27 cellular contexts compared by ENCODE assay signal in genomic region chr15:59862191-59863155, GRCh38.
"Had no signal": no experiment of that assay in that cellular context is flagged by ENCODE, and none has a peak within 500 bp of the region (broad histone marks: within the 10 kb centered on the region; RNA-seq: fewer than 3 reads in every experiment).

No MANE protein-coding gene starts in this region.

- H3K27me3 ChIP-seq: ovary, sigmoid colon, upper lobe of left lung, vagina had no signal

- H3K4me2 ChIP-seq: hepatocyte had no signal

- H3K9me3 ChIP-seq: adrenal gland, mucosa of descending colon, ovary, sigmoid colon, thoracic aorta, upper lobe of left lung, vagina had no signal

- H3K27ac ChIP-seq: adrenal gland, coronary artery, dorsolateral prefrontal cortex, hepatocyte, left ventricle myocardium inferior, ovary, sigmoid colon, thoracic aorta, upper lobe of left lung, vagina, VCaP had no signal

- DNase-seq: activated CD4-positive, alpha-beta T cell treated with anti-CD3 and anti-CD28 coated beads for 48 hours; activated CD4-positive, alpha-beta T cell treated with anti-CD3 and anti-CD28 coated beads, Interleukin-2, amount 50 U/mL, for 48 hours; activated CD8-positive, alpha-beta memory T cell treated with anti-CD3 and anti-CD28 coated beads for 24 hours; activated effector memory CD4-positive, alpha-beta T cell treated with Interleukin-2 at 50 U/mL for 16 hours; activated naive CD4-positive, alpha-beta T cell treated with anti-CD3 and anti-CD28 coated beads for 36 hours; activated naive CD8-positive, alpha-beta T cell treated with anti-CD3 and anti-CD28 coated beads for 36 hours; adrenal gland; aorta; dorsolateral prefrontal cortex; effector memory CD4-positive, alpha-beta T cell; glutamatergic neuron; islet precursor cell; left ventricle myocardium inferior; mucosa of descending colon; ovary; sigmoid colon; small intestine; stimulated activated CD4-positive, alpha-beta T cell treated with anti-CD3 and anti-CD28 coated beads, Interleukin-4, amount 100 ng/mL, for 24 hours; upper lobe of left lung had no signal

- H3K79me2 ChIP-seq: hepatocyte had no signal

- H3K36me3 ChIP-seq: adrenal gland, left ventricle myocardium inferior, ovary, sigmoid colon, thoracic aorta, upper lobe of left lung, vagina had no signal

- H3K4me1 ChIP-seq: adrenal gland, left ventricle myocardium inferior, sigmoid colon, upper lobe of left lung, vagina had no signal

- H3K4me3 ChIP-seq: adrenal gland, coronary artery, dorsolateral prefrontal cortex, hepatocyte, left ventricle myocardium inferior, lung, mucosa of descending colon, ovary, sigmoid colon, thoracic aorta, upper lobe of left lung, vagina had no signal

- H2AFZ ChIP-seq: hepatocyte had no signal

- ATAC-seq: mucosa of descending colon; natural killer cell treated with Interleukin-12 subunit alpha and Interleukin-12 subunit beta and Interleukin-15 and Interleukin-18, amount 100 ng/mL, for 72 hours; stimulated activated effector memory CD8-positive, alpha-beta T cell treated with anti-CD3 and anti-CD28 coated beads, Interleukin-12 subunit alpha, Interleukin-12 subunit beta, amount 100 ng/mL, for 72 hours had no signal
